Comparison of ENCODE assay signal across 1 cellular context in genomic region chr1:182617075-182617429, GRCh38.
TF ChIP-seq lines count a peak whose summit lies in the region.

No MANE protein-coding gene starts in this region.

TF ChIP-seq in WTC11, 78 proteins besides CTCF, POLR2A, EP300 and RAD21 (continued from another document):
- no peak for TF ChIP-seq ZNF532 (CRISPR knock-in tag; IDR thresholded peaks at IDR 0.05; ENCODE audit: borderline replicate concordance)
